Comparison of ENCODE assay signal across 26 cellular contexts in the genomic region with DNA sequence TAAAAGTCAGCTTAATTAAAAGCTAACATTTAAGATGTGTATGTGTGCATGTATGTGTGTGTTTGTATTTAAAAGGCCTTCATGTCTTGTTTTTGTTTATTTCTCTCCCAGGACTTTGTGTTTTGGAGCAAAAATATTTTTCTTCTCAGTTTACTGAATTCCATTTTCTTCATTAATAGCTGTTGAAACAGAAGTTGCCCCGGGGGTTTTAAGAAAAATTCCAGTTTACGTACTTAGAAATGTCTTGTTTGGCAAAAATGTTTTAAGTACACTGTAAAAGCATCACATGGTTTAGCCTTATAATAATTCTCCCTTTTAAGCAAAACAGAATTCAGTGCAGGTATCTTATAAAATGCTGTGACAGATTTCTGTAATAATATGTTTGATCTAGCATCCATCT.
"Had no signal": no experiment of that assay in that cellular context is flagged by ENCODE, and none has a peak within 500 bp of the region (broad histone marks: within the 10 kb centered on the region; RNA-seq: fewer than 3 reads in every experiment).

No MANE protein-coding gene starts in this region.

- H3K4me3 ChIP-seq: left lung, lower lobe of right lung, pancreas, prostate gland, sigmoid colon, tibial nerve, uterus had no signal

- H3K36me3 ChIP-seq: left lung, lower lobe of right lung, pancreas, prostate gland, sigmoid colon, tibial nerve, uterus had no signal

- ATAC-seq: left colon; left lung; lower lobe of right lung; naive thymus-derived CD8-positive, alpha-beta T cell; pancreas; right cardiac atrium; stimulated activated memory B cell treated with anti-CD40 and anti-IgM and Interleukin-4, amounts not matched to agents 10 μg/mL and 1 μg/mL and 100 μg/mL, for 72 hours; stimulated activated naive CD8-positive, alpha-beta T cell treated with anti-CD3 and anti-CD28 coated beads, Interleukin-15, amount 100 ng/mL, for 72 hours had no signal

- DNase-seq: immature natural killer cell; kidney; left colon; left lung; lower lobe of right lung; mammary epithelial cell; mesenchymal stem cell; naive thymus-derived CD8-positive, alpha-beta T cell; nucleus accumbens; pancreas; posterior cingulate gyrus; retina; right cardiac atrium; sigmoid colon; small intestine; stimulated activated CD4-positive, alpha-beta T cell treated with anti-CD3 and anti-CD28 coated beads, Interleukin-1b, Interleukin-23, amount 100 ng/mL, for 48 hours; stimulated activated CD4-positive, alpha-beta T cell treated with anti-CD3 and anti-CD28 coated beads, Interleukin-2, amount 100 ng/mL, for 48 hours; stimulated activated CD4-positive, alpha-beta T cell treated with anti-CD3 and anti-CD28 coated beads, Interleukin-4, amount 100 ng/mL, for 4 hours; stimulated activated CD8-positive, alpha-beta memory T cell treated with anti-CD3 and anti-CD28 coated beads, Interleukin-4, amount 100 ng/mL, for 48 hours; stimulated activated naive CD4-positive, alpha-beta T cell treated with Interleukin-2 at 50 U/mL for 16 hours; stimulated activated naive CD8-positive, alpha-beta T cell treated with anti-CD3 and anti-CD28 coated beads, Interleukin-15, amount 100 ng/mL, for 72 hours; substantia nigra; uterus had no signal

- H3K9me3 ChIP-seq: lower lobe of right lung, pancreas, prostate gland, sigmoid colon, tibial nerve, uterus had no signal

- H3K4me1 ChIP-seq: left lung, lower lobe of right lung, pancreas, prostate gland, sigmoid colon, uterus had no signal

- H3K27ac ChIP-seq: left lung, lower lobe of right lung, pancreas, prostate gland, sigmoid colon, tibial nerve, uterus had no signal

- H3K27me3 ChIP-seq: left lung, pancreas, sigmoid colon, tibial nerve, uterus had no signal
